1 cellular context compared by ENCODE assay signal in the genomic region with DNA sequence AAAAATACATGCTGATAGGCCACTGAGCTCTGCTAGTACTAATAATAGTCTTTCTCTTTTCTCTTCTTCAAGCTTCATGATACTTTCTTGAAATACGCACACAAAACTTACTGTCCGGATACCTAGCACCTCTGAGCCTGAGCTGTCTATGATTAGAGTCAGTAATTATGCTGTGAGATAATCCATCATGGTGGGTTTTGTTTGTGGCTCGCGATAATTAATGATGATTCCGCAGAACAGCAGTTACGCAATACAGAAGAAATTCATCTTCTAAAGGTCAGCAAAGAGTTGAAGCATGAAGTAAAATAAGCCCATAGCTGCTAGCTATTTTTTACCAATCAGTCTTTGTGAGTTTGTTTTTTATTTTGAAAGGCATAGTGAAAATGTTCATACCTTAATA.
TF ChIP-seq lines count a peak whose summit lies in the region.

No MANE protein-coding gene starts in this region.

TF ChIP-seq in SK-N-SH treated with all-trans-retinoic acid at 6 μM for 48 hours, 23 proteins besides CTCF, POLR2A, EP300 and RAD21 (continued from another document):
- TF ChIP-seq, protein P1, sequence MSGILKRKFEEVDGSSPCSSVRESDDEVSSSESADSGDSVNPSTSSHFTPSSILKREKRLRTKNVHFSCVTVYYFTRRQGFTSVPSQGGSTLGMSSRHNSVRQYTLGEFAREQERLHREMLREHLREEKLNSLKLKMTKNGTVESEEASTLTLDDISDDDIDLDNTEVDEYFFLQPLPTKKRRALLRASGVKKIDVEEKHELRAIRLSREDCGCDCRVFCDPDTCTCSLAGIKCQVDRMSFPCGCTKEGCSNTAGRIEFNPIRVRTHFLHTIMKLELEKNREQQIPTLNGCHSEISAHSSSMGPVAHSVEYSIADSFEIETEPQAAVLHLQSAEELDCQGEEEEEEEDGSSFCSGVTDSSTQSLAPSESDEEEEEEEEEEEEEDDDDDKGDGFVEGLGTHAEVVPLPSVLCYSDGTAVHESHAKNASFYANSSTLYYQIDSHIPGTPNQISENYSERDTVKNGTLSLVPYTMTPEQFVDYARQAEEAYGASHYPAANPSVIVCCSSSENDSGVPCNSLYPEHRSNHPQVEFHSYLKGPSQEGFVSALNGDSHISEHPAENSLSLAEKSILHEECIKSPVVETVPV (CRISPR knock-in tag; IDR thresholded peaks at IDR 0.05) = no peak
- TF ChIP-seq BACH2 (CRISPR knock-in tag; IDR thresholded peaks at IDR 0.05; ENCODE audit: borderline replicate concordance) (no peak), OSR1 (CRISPR knock-in tag; IDR thresholded peaks at IDR 0.05) (no peak), ZNF70 (CRISPR knock-in tag; IDR thresholded peaks at IDR 0.05) (no peak), PATZ1 (CRISPR knock-in tag; IDR thresholded peaks at IDR 0.05; ENCODE audit: borderline replicate concordance) (no peak)
